8 cellular contexts compared by ENCODE assay signal in genomic region chr2:230668939-230669303, GRCh38. TPM values are rescaled to one million over a fixed set of nuclear protein-coding genes. Genes with fewer than 3 reads are reported as not detected.
DNase-seq lines count a peak whose midpoint lies in the region; ATAC-seq and TF ChIP-seq lines count a peak whose summit lies in the region.

No MANE protein-coding gene starts in this region.

- H3K4me3 ChIP-seq in mucosa of descending colon (no peak overlapping the region), colonic mucosa (no peak overlapping the region)

- H3K9ac ChIP-seq in colonic mucosa (ENCODE audit: low read depth in 2 of 2, low read length in 2 of 2): no peak overlapping the region

- TF ChIP-seq POLR2A in GM15510 (IDR thresholded peaks at IDR 0.05; ENCODE audit: borderline replicate concordance, extremely low read depth, insufficient read length): peak; percentile 3

- no peaks in the 10 kb centered on the region for H3K9me3 ChIP-seq in mucosa of descending colon
- no peaks in the 10 kb centered on the region for H3K9me3 ChIP-seq in colonic mucosa

- H3K4me1 ChIP-seq in mucosa of descending colon (ENCODE audit: low read depth): peaks cover 18% of the 10 kb centered on the region
- peaks cover 7% of the 10 kb centered on the region for H3K4me1 ChIP-seq in colonic mucosa

- DNase-seq in Right ventricle myocardium superior: no peak
- DNase-seq in NK-92 treated with Interleukin-12 subunit alpha and Interleukin-12 subunit beta, amount 100 ng/mL, for 24 hours (lab: John Stamatoyannopoulos, UW): no peak
- DNase-seq in HuH-7.5 (ENCODE audit: low spot score): no peak
- DNase-seq in mucosa of descending colon: no peak
- no peak for DNase-seq in colonic mucosa

- TF ChIP-seq CTCF in mucosa of descending colon (IDR thresholded peaks at IDR 0.05) (no peak), colonic mucosa (IDR thresholded peaks at IDR 0.05) (no peak)

- H3K27me3 ChIP-seq in colonic mucosa: no peaks in the 10 kb centered on the region

- H3K27ac ChIP-seq in colonic mucosa: no peak overlapping the region

- H3K36me3 ChIP-seq in mucosa of descending colon (ENCODE audit: low read depth) (no peaks in the 10 kb centered on the region), colonic mucosa (no peaks in the 10 kb centered on the region)

- intact Hi-C loops in Right ventricle myocardium superior (cut with DNase I) (no loop called here), mucosa of descending colon (cut with DNase I, micrococcal nuclease) (no loop called here), colonic mucosa (cut with DNase I) (no loop called here)

- ATAC-seq in GM21515 (IDR thresholded peaks at IDR 0.05; ENCODE audit: unreplicated experiment): peak; percentile 30
- peak; percentile 13 for ATAC-seq in HG03521 (IDR thresholded peaks at IDR 0.05; ENCODE audit: unreplicated experiment)
- ATAC-seq in Right ventricle myocardium superior (ENCODE audit: poor library complexity): peak; percentile 4
- no peak for ATAC-seq in mucosa of descending colon

RNA-seq across cellular contexts. Expression of gene CAB39, which starts 43.7 kb away (rescaled TPM):
- 80.9 TPM for total RNA-seq in Right ventricle myocardium superior
- 100 to 1,000 TPM; 112 to 155 (median 115) TPM for total RNA-seq in mucosa of descending colon
- total RNA-seq in colonic mucosa: 100 to 1,000 TPM in 1 of 2 donors, 10 to 100 TPM in 1; 87.8 to 121 TPM
